8 cellular contexts compared by ENCODE assay signal in genomic region chr13:69565334-69565733, GRCh38.
DNase-seq lines count a peak whose midpoint lies in the region; ATAC-seq and TF ChIP-seq lines count a peak whose summit lies in the region.

No MANE protein-coding gene starts in this region.

- no peaks in the 10 kb centered on the region for H3K4me1 Mint-ChIP-seq in chondrocyte (ENCODE audit: low read depth)

- no peak overlapping the region for H3K4me3 ChIP-seq in DOHH2 (ENCODE audit: low read length)
- no peak overlapping the region for H3K4me3 ChIP-seq in Karpas-422 (ENCODE audit: low read length)
- H3K4me3 ChIP-seq in right atrium auricular region, result no peak overlapping the region

- H3K9me3 ChIP-seq in DOHH2 (ENCODE audit: control insufficient read depth, insufficient read depth, low read length) (no peaks in the 10 kb centered on the region), Karpas-422 (ENCODE audit: low read length) (no peaks in the 10 kb centered on the region), right atrium auricular region (no peaks in the 10 kb centered on the region)

- H3K4me2 ChIP-seq in DOHH2 (ENCODE audit: low read length) (no peak overlapping the region), Karpas-422 (ENCODE audit: low read depth, low read length, poor library complexity, severe bottlenecking) (no peak overlapping the region)

- no peaks in the 10 kb centered on the region for H3F3A ChIP-seq in DOHH2 (ENCODE audit: control insufficient read depth, insufficient read depth)

- peak overlapping the region; percentile 19 for H2AFZ ChIP-seq in Karpas-422 (ENCODE audit: low read length)

- H3K27me3 ChIP-seq in DOHH2 (ENCODE audit: control insufficient read depth, low read length), result no peaks in the 10 kb centered on the region
- no peaks in the 10 kb centered on the region for H3K27me3 ChIP-seq in Karpas-422 (ENCODE audit: low read length)
- no peaks in the 10 kb centered on the region for H3K27me3 ChIP-seq in right atrium auricular region

- H3K27ac ChIP-seq in DOHH2 (ENCODE audit: low read depth, low read length) (no peak overlapping the region), Karpas-422 (ENCODE audit: low read length) (no peak overlapping the region), right atrium auricular region (no peak overlapping the region)

- no peak overlapping the region for H3K27ac Mint-ChIP-seq in chondrocyte (ENCODE audit: unreplicated experiment)

- H3K36me3 ChIP-seq in DOHH2 (ENCODE audit: control insufficient read depth, low read length) (no peaks in the 10 kb centered on the region), Karpas-422 (ENCODE audit: insufficient read depth, low read length) (no peaks in the 10 kb centered on the region), right atrium auricular region (no peaks in the 10 kb centered on the region)

- H4K20me1 ChIP-seq in DOHH2 (ENCODE audit: control insufficient read depth, insufficient read depth, low read depth, low read length), result no peaks in the 10 kb centered on the region
- no peaks in the 10 kb centered on the region for H4K20me1 ChIP-seq in Karpas-422 (ENCODE audit: insufficient read depth, low read depth, low read length)

- H3K9me2 ChIP-seq in DOHH2 (replicated peaks; ENCODE audit: control insufficient read depth, low read length) (no peaks in the 10 kb centered on the region), Karpas-422 (replicated peaks; ENCODE audit: insufficient read depth, low read length) (no peaks in the 10 kb centered on the region; the same call in 1 of the 2 replicates)

- TF ChIP-seq CTCF in DOHH2 (IDR thresholded peaks at IDR 0.05; ENCODE audit: low read depth, low read length, poor library complexity, severe bottlenecking) (peak; percentile 55), chondrocyte (IDR thresholded peaks at IDR 0.05) (peak; percentile 67), right atrium auricular region (IDR thresholded peaks at IDR 0.05) (no peak)

- no peaks in the 10 kb centered on the region for H3K79me2 ChIP-seq in DOHH2 (ENCODE audit: control insufficient read depth, low read length)
- no peaks in the 10 kb centered on the region for H3K79me2 ChIP-seq in Karpas-422 (ENCODE audit: low read length)

- H3K9ac ChIP-seq in Karpas-422 (ENCODE audit: low read length), result no peak overlapping the region

- ATAC-seq in GM21619 (IDR thresholded peaks at IDR 0.05; ENCODE audit: unreplicated experiment), result peak; percentile 85

- H3K4me3 Mint-ChIP-seq in chondrocyte (ENCODE audit: unreplicated experiment), result no peak overlapping the region

- no peaks in the 10 kb centered on the region for H3K27me3 Mint-ChIP-seq in chondrocyte (ENCODE audit: low read depth)

- peaks cover 2% of the 10 kb centered on the region for H3K36me3 Mint-ChIP-seq in chondrocyte (ENCODE audit: low read depth)

- DNase-seq in Karpas-422 (peak; percentile 74), chondrocyte (ENCODE audit: low spot score) (no peak), mesenteric fat pad (ENCODE audit: low spot score) (no peak), midbrain (lab: John Stamatoyannopoulos, UW) (no peak), right atrium auricular region (ENCODE audit: low spot score) (no peak)
- no peak for DNase-seq in activated CD4-positive, CD25-positive, alpha-beta regulatory T cell (lab: John Stamatoyannopoulos, UW)

- H3K4me1 ChIP-seq in DOHH2 (ENCODE audit: control insufficient read depth, low read length) (no peaks in the 10 kb centered on the region), Karpas-422 (ENCODE audit: low read length) (no peaks in the 10 kb centered on the region), right atrium auricular region (no peaks in the 10 kb centered on the region)

- H3K9me3 Mint-ChIP-seq in chondrocyte (ENCODE audit: low read depth), result peaks cover 9% of the 10 kb centered on the region

Comparison
In these comparisons a context has a peak if more than half of its experiments do, and no peak if none do; other contexts are left out.
1. CTCF ChIP-seq: peak in DOHH2 (single experiment) and chondrocyte (single experiment); none in right atrium auricular region (0 of 2).